In the genomic region with DNA sequence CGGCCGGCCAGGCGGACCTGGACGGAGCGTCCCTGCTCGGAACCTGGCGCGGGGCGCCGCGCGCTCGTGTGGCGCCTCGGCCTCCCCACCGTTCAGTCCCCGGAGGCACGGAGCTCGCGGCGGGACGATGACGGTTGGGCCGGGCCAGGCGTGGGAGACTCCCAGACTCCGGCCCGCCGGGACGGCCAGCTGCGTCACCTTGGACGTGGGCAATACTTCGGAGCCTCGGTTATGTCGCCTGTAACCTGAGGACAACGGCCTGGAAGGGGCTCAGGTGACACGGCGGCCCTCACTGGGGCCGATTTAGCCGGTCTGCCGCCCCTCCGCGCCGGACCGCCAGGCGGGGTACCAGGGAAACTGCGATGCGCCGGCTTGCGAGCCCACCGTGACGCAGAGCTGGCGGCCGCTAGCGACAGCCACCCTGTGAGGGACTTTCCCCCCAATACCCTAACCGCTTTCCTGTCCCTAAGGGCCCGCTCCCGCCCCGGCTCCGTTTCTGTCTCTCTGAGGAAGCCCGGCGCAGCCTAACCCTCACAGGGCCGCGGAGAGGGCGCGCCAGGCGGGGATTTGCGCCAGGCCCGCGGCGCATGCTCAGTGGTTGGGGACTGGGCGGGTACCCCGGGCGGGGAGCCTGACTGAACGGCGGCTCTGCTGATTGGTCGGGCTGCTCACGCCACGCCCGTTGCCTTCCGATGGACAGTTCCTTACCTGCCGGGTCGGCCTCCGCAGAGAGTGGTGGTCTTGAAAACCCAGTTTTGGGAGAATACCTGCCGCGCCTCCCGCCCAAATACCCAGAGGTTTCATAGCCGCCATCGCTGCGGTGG, we compare ENCODE assay signal across 1 cellular context.
TF ChIP-seq lines count a peak whose summit lies in the region.

No MANE protein-coding gene starts in this region.

TF ChIP-seq in H1, 55 proteins besides CTCF, POLR2A, EP300 and RAD21:
- TF ChIP-seq NRF1 (IDR thresholded peaks at IDR 0.05; ENCODE audit: low read depth, low read length) (peak; percentile 82), TAF7 (optimal IDR thresholded peaks at IDR 0.05; ENCODE audit: borderline replicate concordance, low read depth, low read length) (no peak), POU5F1 (IDR thresholded peaks at IDR 0.05; ENCODE audit: low read depth, low read length) (no peak), SAP30 (IDR thresholded peaks at IDR 0.05; ENCODE audit: insufficient read depth, insufficient replicate concordance, low read length) (no peak), NANOG (IDR thresholded peaks at IDR 0.05; ENCODE audit: insufficient read depth, low read depth, low read length, poor library complexity, severe bottlenecking) (no peak), BCL11A (IDR thresholded peaks at IDR 0.05; ENCODE audit: low read depth in 2 of 2, low read length in 2 of 2) (no peak), EZH2 (IDR thresholded peaks at IDR 0.05; ENCODE audit: low read depth, low read length, severe bottlenecking) (peak; percentile 26), PHF8 (conservative IDR thresholded peaks at IDR 0.05; ENCODE audit: low read depth, low read length) (0 out of 2 replicates have a peak, but pooled peaks have one; percentile 13), KDM4A (IDR thresholded peaks at IDR 0.05; ENCODE audit: low read depth, low read length, severe bottlenecking) (peak; percentile 79), TAF1 (IDR thresholded peaks at IDR 0.05; ENCODE audit: low read depth, low read length) (peak; percentile 26; the same call in 1 of the 2 replicates), SP2 (IDR thresholded peaks at IDR 0.05; ENCODE audit: low read length) (no peak), CHD1 (IDR thresholded peaks at IDR 0.05; ENCODE audit: low read depth, low read length) (no peak), SIN3A (conservative IDR thresholded peaks at IDR 0.05 in 1 of 2, IDR thresholded peaks at IDR 0.05 in 1 of 2; ENCODE audit: low read depth in 1 of 2, low read length in 2 of 2) (peak in 1 of 2 experiments; percentile 58; a peak in 1 of 4 replicates), JUN (IDR thresholded peaks at IDR 0.05; ENCODE audit: low read depth, low read length) (no peak), TBP (IDR thresholded peaks at IDR 0.05; ENCODE audit: low read depth, low read length) (0 out of 2 replicates have a peak, but pooled peaks have one; percentile 32), ASH2L (IDR thresholded peaks at IDR 0.05; ENCODE audit: low read length) (peak; percentile 55)
- TF ChIP-seq, protein P1, sequence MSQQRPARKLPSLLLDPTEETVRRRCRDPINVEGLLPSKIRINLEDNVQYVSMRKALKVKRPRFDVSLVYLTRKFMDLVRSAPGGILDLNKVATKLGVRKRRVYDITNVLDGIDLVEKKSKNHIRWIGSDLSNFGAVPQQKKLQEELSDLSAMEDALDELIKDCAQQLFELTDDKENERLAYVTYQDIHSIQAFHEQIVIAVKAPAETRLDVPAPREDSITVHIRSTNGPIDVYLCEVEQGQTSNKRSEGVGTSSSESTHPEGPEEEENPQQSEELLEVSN (IDR thresholded peaks at IDR 0.05) = peak; percentile 64; the same call in 1 of the 2 replicates
- TF ChIP-seq, protein P2, sequence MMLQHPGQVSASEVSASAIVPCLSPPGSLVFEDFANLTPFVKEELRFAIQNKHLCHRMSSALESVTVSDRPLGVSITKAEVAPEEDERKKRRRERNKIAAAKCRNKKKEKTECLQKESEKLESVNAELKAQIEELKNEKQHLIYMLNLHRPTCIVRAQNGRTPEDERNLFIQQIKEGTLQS (IDR thresholded peaks at IDR 0.05; ENCODE audit: insufficient read depth, low read depth, low read length) = no peak
- TF ChIP-seq, protein P3, sequence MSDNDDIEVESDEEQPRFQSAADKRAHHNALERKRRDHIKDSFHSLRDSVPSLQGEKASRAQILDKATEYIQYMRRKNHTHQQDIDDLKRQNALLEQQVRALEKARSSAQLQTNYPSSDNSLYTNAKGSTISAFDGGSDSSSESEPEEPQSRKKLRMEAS (IDR thresholded peaks at IDR 0.05) = peak; percentile 38; the same call in 1 of the 2 replicates
